7 cellular contexts compared by ENCODE assay signal in genomic region chr10:68562666-68563522, GRCh38. TPM values are rescaled to one million over a fixed set of nuclear protein-coding genes. Genes with fewer than 3 reads are reported as not detected.
DNase-seq lines count a peak whose midpoint lies in the region; ATAC-seq and TF ChIP-seq lines count a peak whose summit lies in the region.

No MANE protein-coding gene starts in this region.

- DNase-seq in EL (peak; percentile 66), dorsolateral prefrontal cortex (no peak), neuronal stem cell (ENCODE audit: low spot score) (no peak), GOT3 (lab: John Stamatoyannopoulos, UW) (no peak)

- no peak overlapping the region for H2BK12ac ChIP-seq in neuronal stem cell (ENCODE audit: low read length)

- peak overlapping the region; percentile 81 for H3K4me2 ChIP-seq in Loucy (ENCODE audit: low read depth, low read length, poor library complexity, severe bottlenecking)
- peak overlapping the region; percentile 65 for H3K4me2 ChIP-seq in neuronal stem cell (ENCODE audit: insufficient read depth, low read length, poor library complexity, severe bottlenecking)

- H3K9ac ChIP-seq in Loucy (ENCODE audit: low read depth, low read length, poor library complexity, severe bottlenecking) (no peak overlapping the region), neuronal stem cell (ENCODE audit: low read depth, low read length, poor library complexity) (no peak overlapping the region)

- no peak overlapping the region for H2BK5ac ChIP-seq in neuronal stem cell (ENCODE audit: low read length)

- ATAC-seq in GM19351 (IDR thresholded peaks at IDR 0.05; ENCODE audit: unreplicated experiment) (no peak), HG03095 (IDR thresholded peaks at IDR 0.05; ENCODE audit: unreplicated experiment) (no peak)

- peaks cover 4% of the 10 kb centered on the region; the same call in 1 of the 2 replicates for H3F3A ChIP-seq in Loucy (ENCODE audit: low read depth)

- H2AFZ ChIP-seq in Loucy (ENCODE audit: low read length) (no peak overlapping the region; the same call in 1 of the 2 replicates), neuronal stem cell (ENCODE audit: low read length) (peak overlapping the region; percentile 26)

- H4K20me1 ChIP-seq in Loucy (ENCODE audit: insufficient read depth, low read length, poor library complexity, severe bottlenecking): peaks cover 8% of the 10 kb centered on the region

- intact Hi-C loops in dorsolateral prefrontal cortex (cut with DNase I): loop anchor here in 1 of 2 donors (5.0 kb wide), 1 partner anchor 39 kb away; no protein-coding TSS in a partner anchor

- H3K27me3 ChIP-seq in Loucy (ENCODE audit: insufficient read depth, low read length, poor library complexity, severe bottlenecking) (peaks cover 28% of the 10 kb centered on the region), dorsolateral prefrontal cortex (peaks cover 0 to 22% (median 4%) of the 10 kb centered on the region in 45 donors), neuronal stem cell (ENCODE audit: control insufficient read depth in 3 of 3, insufficient read depth in 3 of 3, low read depth in 1 of 3, low read length in 3 of 3) (no peaks in the 10 kb centered on the region)

- no peak overlapping the region for H4K91ac ChIP-seq in neuronal stem cell (ENCODE audit: low read depth, low read length, poor library complexity)

- H3K36me3 ChIP-seq in Loucy (ENCODE audit: insufficient read depth, low read length) (no peaks in the 10 kb centered on the region), neuronal stem cell (replicated peaks in 1 of 2; ENCODE audit: control insufficient read depth in 2 of 2, insufficient read depth in 2 of 2, low read length in 2 of 2) (peaks cover 0 to 24% of the 10 kb centered on the region in 2 donors)

- no peak overlapping the region for H2BK120ac ChIP-seq in neuronal stem cell (ENCODE audit: low read depth, low read length)

- no peaks in the 10 kb centered on the region for H3K9me3 ChIP-seq in Loucy (ENCODE audit: insufficient read depth, low read depth, low read length)
- no peaks in the 10 kb centered on the region for H3K9me3 ChIP-seq in neuronal stem cell (replicated peaks in 1 of 2; ENCODE audit: control insufficient read depth in 2 of 2, insufficient read depth in 1 of 2, low read depth in 1 of 2, low read length in 2 of 2)

- H3K23ac ChIP-seq in neuronal stem cell (ENCODE audit: low read depth, low read length, poor library complexity): no peak overlapping the region

- H3K4me1 ChIP-seq in Loucy (ENCODE audit: insufficient read depth, low read length, poor library complexity, severe bottlenecking) (peaks cover 36% of the 10 kb centered on the region), neuronal stem cell (ENCODE audit: control insufficient read depth in 2 of 2, insufficient read depth in 1 of 2, low read depth in 1 of 2, low read length in 2 of 2) (peaks cover 4 to 12% of the 10 kb centered on the region in 2 donors)

- H2BK15ac ChIP-seq in neuronal stem cell (ENCODE audit: low read length): no peak overlapping the region

- H4K8ac ChIP-seq in neuronal stem cell (ENCODE audit: low read depth, low read length): no peak overlapping the region

- H3K79me2 ChIP-seq in Loucy (ENCODE audit: insufficient read depth, low read length): peaks cover 6% of the 10 kb centered on the region; the same call in 1 of the 2 replicates

- no peak overlapping the region for H3K18ac ChIP-seq in neuronal stem cell (ENCODE audit: low read length)

- no peaks in the 10 kb centered on the region for H3K9me2 ChIP-seq in Loucy (replicated peaks; ENCODE audit: low read depth, low read length)

- no peak overlapping the region for H2AK5ac ChIP-seq in neuronal stem cell (ENCODE audit: low read depth, low read length)

- no peak overlapping the region for H3K4ac ChIP-seq in neuronal stem cell (ENCODE audit: low read length)

- no CpG with 5 or more reads among the region's 12 CpGs for WGBS in neuronal stem cell (ENCODE audit: extremely low coverage in 2 of 2, insufficient read length in 2 of 2, insufficient replicate concordance in 1 of 2), 2 donors

- H3K27ac ChIP-seq in dorsolateral prefrontal cortex (no peak overlapping the region), neuronal stem cell (replicated peaks; ENCODE audit: low read length) (no peak overlapping the region)

- H3K4me3 ChIP-seq in Loucy (ENCODE audit: low read length, poor library complexity, severe bottlenecking) (peak overlapping the region; percentile 57), dorsolateral prefrontal cortex (peak overlapping the region in 56 of 59 donors; percentile 17 to 85 (median 71)), neuronal stem cell (ENCODE audit: low read length in 2 of 2) (peak overlapping the region; percentile 80 to 96)

- H3K14ac ChIP-seq in neuronal stem cell (ENCODE audit: low read length): no peak overlapping the region

- TF ChIP-seq CTCF in Loucy (conservative IDR thresholded peaks at IDR 0.05; ENCODE audit: low read length) (no peak), dorsolateral prefrontal cortex (IDR thresholded peaks at IDR 0.05 in 54 of 56, conservative IDR thresholded peaks at IDR 0.05 in 2 of 56; ENCODE audit: low read depth in 1 of 56, partially characterized antibody in 56 of 56) (no peak)

- H3K79me1 ChIP-seq in neuronal stem cell (ENCODE audit: low read depth, low read length): peaks cover under 1% of the 10 kb centered on the region

RNA-seq across cellular contexts. Expression of gene TET1, which starts 2.8 kb away (rescaled TPM):
- 1 to 10 TPM; 4.6 to 9.9 (median 7.4) TPM for total RNA-seq in dorsolateral prefrontal cortex
- polyA plus RNA-seq in neuronal stem cell (2013, experiment 1 of 2): 17.2 TPM
- polyA plus RNA-seq in neuronal stem cell (2013, experiment 2 of 2): 17.2 TPM

RNA-seq across cellular contexts. Expression of gene SLC25A16, which starts 35.6 kb away (rescaled TPM):
- 100 to 1,000 TPM in 1 of 120 experiments, 10 to 100 TPM in 119; 40.7 to 100 (median 67.1) TPM for total RNA-seq in dorsolateral prefrontal cortex
- 2.5 TPM for polyA plus RNA-seq in neuronal stem cell (2013, experiment 1 of 2)
- polyA plus RNA-seq in neuronal stem cell (2013, experiment 2 of 2): 3.7 TPM
